Comparison of ENCODE assay signal across 13 cellular contexts in genomic region chr7:155680864-155681263, GRCh38.
"Had no signal": no experiment of that assay in that cellular context is flagged by ENCODE, and none has a peak within 500 bp of the region (broad histone marks: within the 10 kb centered on the region; RNA-seq: fewer than 3 reads in every experiment).

No MANE protein-coding gene starts in this region.

- H3K9me3 Mint-ChIP-seq: activated naive CD8-positive, alpha-beta T cell treated with anti-CD3 and anti-CD28 coated beads, Interleukin-2, amount 10 ng/mL, durations not matched to agents 7 days and 5 days; stimulated activated naive CD8-positive, alpha-beta T cell treated with anti-CD3 and anti-CD28 coated beads, Interleukin-15, Interleukin-2, amounts not matched to agents 100 ng/mL and 50 ng/mL, for 24 hours had no signal

- H3K4me3 Mint-ChIP-seq: activated naive CD8-positive, alpha-beta T cell treated with anti-CD3 and anti-CD28 coated beads, Interleukin-2, amount 10 ng/mL, durations not matched to agents 7 days and 5 days; nephron progenitor cell; stimulated activated naive CD8-positive, alpha-beta T cell treated with anti-CD3 and anti-CD28 coated beads, Interleukin-15, Interleukin-2, amounts not matched to agents 100 ng/mL and 50 ng/mL, for 24 hours had no signal

- H3K27me3 Mint-ChIP-seq: activated naive CD8-positive, alpha-beta T cell treated with anti-CD3 and anti-CD28 coated beads, Interleukin-2, amount 10 ng/mL, durations not matched to agents 7 days and 5 days; stimulated activated naive CD8-positive, alpha-beta T cell treated with anti-CD3 and anti-CD28 coated beads, Interleukin-15, Interleukin-2, amounts not matched to agents 100 ng/mL and 50 ng/mL, for 24 hours had no signal

- H3K9me3 ChIP-seq: esophagus squamous epithelium, mucosa of descending colon, psoas muscle, upper lobe of left lung had no signal

- H3K4me3 ChIP-seq: esophagus squamous epithelium, lung, mucosa of descending colon, psoas muscle, upper lobe of left lung had no signal

- H3K27ac ChIP-seq: esophagus squamous epithelium, psoas muscle, upper lobe of left lung had no signal

- DNase-seq: activated effector memory CD4-positive, alpha-beta T cell treated with Interleukin-2 at 50 U/mL for 16 hours; activated naive CD8-positive, alpha-beta T cell treated with anti-CD3 and anti-CD28 coated beads, Interleukin-2, amount 10 ng/mL, durations not matched to agents 7 days and 5 days; aorta; esophagus squamous epithelium; foreskin fibroblast; left cardiac atrium; mucosa of descending colon; nephron progenitor cell; psoas muscle; stimulated activated CD4-positive, alpha-beta T cell treated with anti-CD3 and anti-CD28 coated beads, Interleukin-2, amount 100 ng/mL, for 24 hours; upper lobe of left lung had no signal

- H3K27me3 ChIP-seq: esophagus squamous epithelium, upper lobe of left lung had no signal

- H3K27ac Mint-ChIP-seq: activated naive CD8-positive, alpha-beta T cell treated with anti-CD3 and anti-CD28 coated beads, Interleukin-2, amount 10 ng/mL, durations not matched to agents 7 days and 5 days; nephron progenitor cell had no signal
